In the genomic region with DNA sequence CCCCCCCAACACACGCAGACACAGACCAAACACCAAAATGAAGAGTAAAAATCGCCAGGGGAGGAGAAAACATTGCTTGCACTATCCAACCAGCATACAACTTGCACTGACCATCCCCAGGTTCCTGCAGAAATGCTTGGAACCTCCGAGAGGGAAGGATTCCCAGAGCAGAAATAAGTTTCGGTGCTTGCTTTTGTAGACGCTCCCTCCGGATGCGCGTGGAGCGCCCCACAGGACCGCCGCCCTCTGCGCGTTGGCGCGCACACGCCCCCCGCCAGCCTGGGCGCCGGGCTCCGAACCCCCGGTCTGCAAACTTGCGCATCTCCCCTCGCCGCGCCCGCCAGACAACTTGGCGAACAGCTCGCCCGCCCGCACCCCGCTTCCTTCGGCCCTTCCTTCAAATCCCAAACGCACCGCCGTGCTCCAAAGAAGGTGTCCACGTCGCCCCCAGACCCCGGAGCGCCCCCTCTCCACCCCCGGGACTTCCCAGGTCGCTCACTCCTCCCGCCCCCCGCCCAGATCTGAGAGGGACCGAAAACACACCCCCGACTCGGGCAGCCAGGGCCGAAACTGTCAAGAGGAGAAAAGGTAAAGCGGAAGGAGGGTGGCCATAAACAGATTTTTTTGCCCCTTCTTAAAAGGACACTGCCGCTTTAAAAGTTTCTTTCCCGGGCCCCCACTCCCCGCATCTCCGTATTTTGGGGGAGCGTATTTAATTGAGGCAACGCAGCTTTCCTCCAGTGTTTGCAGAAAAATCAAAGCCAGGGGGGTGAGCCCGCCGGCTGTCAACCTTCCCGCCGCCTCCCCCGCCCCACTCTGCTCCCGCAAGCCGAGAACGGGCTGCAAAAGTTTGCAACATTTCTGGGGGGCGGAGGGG, we compare ENCODE assay signal across 8 cellular contexts. TPM values are rescaled to one million over a fixed set of nuclear protein-coding genes. Genes with fewer than 3 reads are reported as not detected.
A peak's percentile ranks its signal among the peaks of the same experiment; 100 is the strongest.
DNase-seq lines count a peak whose midpoint lies in the region; ATAC-seq, FAIRE-seq and TF ChIP-seq lines count a peak whose summit lies in the region.

No MANE protein-coding gene starts in this region.

- H3K4me3 ChIP-seq in AG09309 (ENCODE audit: control insufficient read depth, low read depth, low read length) (peak overlapping the region; percentile 86), brain microvascular endothelial cell (ENCODE audit: low read depth, low read length) (peak overlapping the region; percentile 69), keratinocyte (ENCODE audit: control insufficient read depth in 2 of 3, extremely low read depth in 1 of 3, insufficient read depth in 2 of 3, low read depth in 1 of 3, low read length in 3 of 3) (peak overlapping the region; percentile 57 to 79 (median 62)), subcutaneous abdominal adipose tissue (ENCODE audit: low read depth in 1 of 5, low read length in 5 of 5) (peak overlapping the region; percentile 67 to 81 (median 74))

- FAIRE-seq in keratinocyte (lab: Jason Lieb, UNC): no peak

- peak overlapping the region; percentile 88 for H3K4me2 ChIP-seq in keratinocyte (ENCODE audit: control insufficient read depth, extremely low read depth, insufficient read depth, low read depth, low read length)

- ATAC-seq in HG03521 (IDR thresholded peaks at IDR 0.05; ENCODE audit: unreplicated experiment): no peak

- no peaks in the 10 kb centered on the region for H3K4me1 ChIP-seq in keratinocyte (ENCODE audit: control insufficient read depth, extremely low read depth, insufficient read depth, low read length)
- peaks cover 3 to 31% (median 27%) of the 10 kb centered on the region in 5 donors for H3K4me1 ChIP-seq in subcutaneous abdominal adipose tissue (ENCODE audit: control insufficient read depth in 5 of 5, insufficient read depth in 5 of 5, low read length in 5 of 5)

- H3K27me3 ChIP-seq in brain microvascular endothelial cell (replicated peaks): peaks cover 19% of the 10 kb centered on the region
- H3K27me3 ChIP-seq in keratinocyte (ENCODE audit: control insufficient read depth, extremely low read depth, insufficient read depth, low read length): peaks cover 19% of the 10 kb centered on the region
- peaks cover 0 to 2% (median 0%) of the 10 kb centered on the region in 5 donors for H3K27me3 ChIP-seq in subcutaneous abdominal adipose tissue (ENCODE audit: control insufficient read depth in 5 of 5, insufficient read depth in 4 of 5, low read length in 5 of 5)

- peak overlapping the region; percentile 94 for H3K4me3 Mint-ChIP-seq in HFFc6

- H3K27me3 Mint-ChIP-seq in HFFc6 (ENCODE audit: insufficient read depth): peaks cover 8% of the 10 kb centered on the region

- no peaks in the 10 kb centered on the region for H3K9me1 ChIP-seq in keratinocyte (ENCODE audit: control insufficient read depth, extremely low read depth, insufficient read depth, low read length)

- no peaks in the 10 kb centered on the region for H4K20me1 ChIP-seq in keratinocyte (ENCODE audit: control insufficient read depth, extremely low read depth, insufficient read depth, low read length)

- H2AFZ ChIP-seq in keratinocyte (ENCODE audit: control insufficient read depth, low read length): peak overlapping the region; percentile 47

- H3K9me3 ChIP-seq in keratinocyte (ENCODE audit: control insufficient read depth, low read depth, low read length): no peaks in the 10 kb centered on the region
- no peaks in the 10 kb centered on the region for H3K9me3 ChIP-seq in subcutaneous abdominal adipose tissue (ENCODE audit: control insufficient read depth in 5 of 5, low read length in 5 of 5)

- H3K27ac Mint-ChIP-seq in HFFc6: peak overlapping the region; percentile 47

- no peaks in the 10 kb centered on the region for H3K79me2 ChIP-seq in keratinocyte (ENCODE audit: control insufficient read depth, insufficient read depth, low read length)

- no peak for DNase-seq in AG09309 (ENCODE audit: low read depth)
- DNase-seq in HFFc6: peak; percentile 38
- DNase-seq in brain microvascular endothelial cell: no peak
- DNase-seq in keratinocyte (ENCODE audit: low read depth, low spot score): no peak
- no peak for DNase-seq in RKO (ENCODE audit: low spot score)
- DNase-seq in NCI-H1694 treated with DMSO at 0.1 percent for 48 hours (lab: John Stamatoyannopoulos, UW): no peak

- no peak for TF ChIP-seq CTCF in AG09309 (IDR thresholded peaks at IDR 0.05; ENCODE audit: control insufficient read depth, insufficient read depth, low read depth, low read length, missing control alignments)
- TF ChIP-seq CTCF in HFFc6 (IDR thresholded peaks at IDR 0.05): no peak
- TF ChIP-seq CTCF in brain microvascular endothelial cell (IDR thresholded peaks at IDR 0.05; ENCODE audit: low read depth, low read length, missing control alignments): no peak
- no peak for TF ChIP-seq CTCF in keratinocyte (optimal IDR thresholded peaks at IDR 0.05 in 1 of 3, IDR thresholded peaks at IDR 0.05 in 1 of 3, conservative IDR thresholded peaks at IDR 0.05 in 1 of 3; ENCODE audit: extremely low read depth in 1 of 3, insufficient read depth in 2 of 3, low read length in 3 of 3)

- H3K36me3 ChIP-seq in brain microvascular endothelial cell (replicated peaks) (no peaks in the 10 kb centered on the region), keratinocyte (ENCODE audit: control insufficient read depth in 2 of 2, extremely low read depth in 1 of 2, insufficient read depth in 2 of 2, low read length in 2 of 2) (no peaks in the 10 kb centered on the region), subcutaneous abdominal adipose tissue (ENCODE audit: control insufficient read depth in 5 of 5, insufficient read depth in 5 of 5, low read length in 5 of 5) (no peaks in the 10 kb centered on the region)

- in situ Hi-C loops in brain microvascular endothelial cell (cut with HindIII; ENCODE audit: low pct_ligation_motif_present, low sequenced_read_pairs): no loop called here

- dilution Hi-C loops in keratinocyte (cut with MboI; ENCODE audit: extremely low pct_ligation_motif_present, low sequenced_read_pairs): no loop called here

- H3K27ac ChIP-seq in brain microvascular endothelial cell (no peak overlapping the region), keratinocyte (ENCODE audit: control insufficient read depth, insufficient read depth, low read length) (no peak overlapping the region), subcutaneous abdominal adipose tissue (ENCODE audit: low read depth, low read length) (no peak overlapping the region)

- H3K9ac ChIP-seq in keratinocyte (ENCODE audit: control insufficient read depth, extremely low read depth, insufficient read depth, low read length): peak overlapping the region; percentile 3
- peak overlapping the region in 3 of 5 donors; percentile 21 to 34 (median 28) for H3K9ac ChIP-seq in subcutaneous abdominal adipose tissue (ENCODE audit: low read length in 5 of 5)

- H3K9me3 Mint-ChIP-seq in HFFc6: no peaks in the 10 kb centered on the region

- no peaks in the 10 kb centered on the region for H3K36me3 Mint-ChIP-seq in HFFc6 (ENCODE audit: low read depth)

- H3K4me1 Mint-ChIP-seq in HFFc6 (ENCODE audit: low read depth): peaks cover 17% of the 10 kb centered on the region; the same call in 1 of the 2 replicates

RNA-seq across cellular contexts. Expression of gene RORA, which starts 0.8 kb away (rescaled TPM):
- 1 to 10 TPM; 2.3 to 6.1 (median 2.9) TPM for total RNA-seq in HFFc6 (2021; fragmentation: NEBNext Ultra II Directional; extraction: Animal tissue kit (Norgen Biotek cat#: 25700))
- polyA plus RNA-seq in keratinocyte: 4.5 to 10.0 TPM (median 8.9 TPM) in 3 replicates
- polyA plus RNA-seq in keratinocyte (2011; ENCODE audit: low read depth): 89.8 TPM
- polyA plus RNA-seq in keratinocyte (2011; cell fraction: cytosol; rRNA removed): 4.5 and 5.0 TPM in 2 replicates
- 9.1 and 11.3 TPM in 2 replicates for polyA plus RNA-seq in keratinocyte (2011; cell fraction: nucleus; rRNA removed)
- 3.7 and 40.4 TPM in 2 replicates for polyA plus RNA-seq in keratinocyte (2012; ENCODE audit: low replicate concordance)
- 16.1 to 34.8 TPM (median 27.9 TPM) in 3 replicates for polyA minus RNA-seq in keratinocyte
- polyA minus RNA-seq in keratinocyte (2011; cell fraction: cytosol; rRNA and poly(A)+ RNA removed): 13.6 TPM
- polyA minus RNA-seq in keratinocyte (2011; cell fraction: nucleus; rRNA and poly(A)+ RNA removed): 18.0 and 46.1 TPM in 2 replicates
